8 cellular contexts compared by ENCODE assay signal in genomic region chr2:216108310-216108966, GRCh38. TPM values are rescaled to one million over a fixed set of nuclear protein-coding genes. Genes with fewer than 3 reads are reported as not detected.
DNase-seq lines count a peak whose midpoint lies in the region; ATAC-seq and TF ChIP-seq lines count a peak whose summit lies in the region.

No MANE protein-coding gene starts in this region.

- POLR2A ChIA-PET in T-cell (lab: Charles Lee): interaction anchor here (0.6 to 2.0 kb wide), 8 partner anchors 10 to 249 kb away, joined by 3 to 8 read pairs (median 4); no protein-coding TSS in a partner anchor

- no peak for TF ChIP-seq POLR2A in spleen (IDR thresholded peaks at IDR 0.05)

- 64 to 70% (median 65%) methylated on average over 6 of the region's 6 CpGs for WGBS in spleen, 5 donors

- peak overlapping the region; percentile 69 to 93 (median 82) for H3K4me3 ChIP-seq in spleen

- no peaks in the 10 kb centered on the region for H3K27me3 ChIP-seq in spleen (replicated peaks in 1 of 7)

- H3K4me3 Mint-ChIP-seq in T-cell: peak overlapping the region; percentile 98 to 100 (median 100)

- no peaks in the 10 kb centered on the region for H3K9me3 ChIP-seq in spleen

- peaks cover 48 to 53% (median 48%) of the 10 kb centered on the region in 3 donors for H3K4me1 Mint-ChIP-seq in T-cell

- H3K36me3 ChIP-seq in spleen: peaks cover 0 to 31% (median 27%) of the 10 kb centered on the region in 6 donors

- peak overlapping the region; percentile 88 to 97 (median 96) for H3K27ac ChIP-seq in spleen

- CTCF ChIA-PET in T-cell (lab: Charles Lee): interaction anchor here (0.5 to 3.8 kb wide), 4 partner anchors 14 to 107 kb away, joined by 3 to 16 read pairs (median 4); no protein-coding TSS in a partner anchor

- in situ Hi-C loops in GM13977 (cut with MboI; ENCODE audit: low pct_unique_long_range_greater_than_20kb, low sequenced_read_pairs, unreplicated experiment): no loop called here

- peaks cover 28% of the 10 kb centered on the region for H3K36me3 Mint-ChIP-seq in T-cell

- peaks cover 11 to 46% (median 40%) of the 10 kb centered on the region in 6 donors for H3K4me1 ChIP-seq in spleen

- no peak for TF ChIP-seq CTCF in spleen (IDR thresholded peaks at IDR 0.05 in 8 of 11, conservative IDR thresholded peaks at IDR 0.05 in 3 of 11)
- no peak for TF ChIP-seq CTCF in GM13977 (IDR thresholded peaks at IDR 0.05; ENCODE audit: extremely low read depth, insufficient read depth, missing control alignments)

- no peak for ATAC-seq in T-cell (replicated peaks in 1 of 4)

- intact Hi-C loops in spleen (cut with DNase I; ENCODE audit: low total_unique reads): no loop called here

- H3K9me3 Mint-ChIP-seq in T-cell: no peaks in the 10 kb centered on the region

- peak overlapping the region; percentile 50 to 100 for H3K27ac Mint-ChIP-seq in T-cell

- H3K27me3 Mint-ChIP-seq in T-cell: no peaks in the 10 kb centered on the region

- peak; percentile 12 for DNase-seq in DMS53 (lab: John Stamatoyannopoulos, UW)
- DNase-seq in DMS53 treated with DMSO at 0.1 percent for 48 hours (lab: John Stamatoyannopoulos, UW; ENCODE audit: unreplicated experiment): no peak
- DNase-seq in T-cell: no peak
- DNase-seq in glomerular visceral epithelial cell (ENCODE audit: extremely low spot score): peak; percentile 32
- DNase-seq in spleen: no peak
- DNase-seq in GF-D8 (lab: John Stamatoyannopoulos, UW): no peak
- DNase-seq in GM13977 (ENCODE audit: low spot score): no peak
- no peak for DNase-seq in NCI-H187 (lab: John Stamatoyannopoulos, UW)

RNA-seq across cellular contexts. Expression of gene XRCC5, which starts 0.7 kb away (rescaled TPM):
- total RNA-seq in T-cell (100 to 1,000 TPM; 187 to 219 (median 202) TPM), spleen (100 to 1,000 TPM; 146 to 252 (median 211) TPM)
- polyA plus RNA-seq in spleen: 10 to 100 TPM; 63.5 to 81.8 (median 77.4) TPM

RNA-seq across cellular contexts. Expression of gene TMEM169, which starts 26.7 kb away (rescaled TPM):
- 1 to 10 TPM; 1.8 to 4.3 (median 3.1) TPM for total RNA-seq in T-cell
- total RNA-seq in spleen: 1 to 10 TPM in 3 of 7 donors, under 1 TPM in 4; 0.57 to 1.3 (median 0.94) TPM
- under 1 TPM; 0.19 to 0.35 (median 0.24) TPM for polyA plus RNA-seq in spleen

RNA-seq across cellular contexts. Expression of gene PECR, which starts 26.8 kb away (rescaled TPM):
- 10 to 100 TPM; 17.4 to 26.2 (median 20.6) TPM for total RNA-seq in T-cell
- 10 to 100 TPM in 5 of 7 donors, 1 to 10 TPM in 2; 6.9 to 16.9 (median 12.9) TPM for total RNA-seq in spleen
- 1 to 10 TPM; 5.0 to 6.2 (median 5.1) TPM for polyA plus RNA-seq in spleen

Comparison
In these comparisons a context has a peak if more than half of its experiments do, and no peak if none do; other contexts are left out.
1. DNase-seq: peak in DMS53 (single experiment) and glomerular visceral epithelial cell (single experiment); none in DMS53 treated with DMSO at 0.1 percent for 48 hours (single experiment), T-cell (0 of 34), spleen (single experiment), GF-D8 (single experiment), GM13977 (single experiment) and NCI-H187 (0 of 2).